7 cellular contexts compared by ENCODE assay signal in the genomic region with DNA sequence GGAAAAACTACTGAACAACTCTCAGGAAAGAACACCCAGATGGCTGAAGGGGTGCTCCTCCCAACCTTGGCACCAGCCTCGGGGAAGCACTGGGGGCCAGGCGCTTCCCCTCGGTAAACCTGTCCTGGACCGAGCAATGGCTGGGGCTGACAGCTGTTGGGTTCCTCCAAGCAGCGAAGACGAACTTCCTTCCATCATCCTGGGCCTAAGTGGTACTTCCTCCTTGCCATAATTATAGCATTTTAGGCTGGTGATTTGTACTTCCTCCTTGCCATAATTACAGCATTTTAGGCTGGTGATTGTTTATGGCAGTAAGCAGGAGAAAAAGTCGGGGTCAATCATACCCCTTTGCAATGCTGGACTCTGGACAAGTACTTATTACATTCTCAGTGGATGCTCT.
DNase-seq lines count a peak whose midpoint lies in the region.

No MANE protein-coding gene starts in this region.

- intact Hi-C loops in dendritic cell treated with granulocyte-macrophage colony-stimulating factor and Interleukin-4, amounts not matched to agents 40 ng/mL and 50 ng/mL, for 4 days (cut with micrococcal nuclease), result no loop called here

- H3K27me3 Mint-ChIP-seq in dendritic cell treated with granulocyte-macrophage colony-stimulating factor and Interleukin-4, amounts not matched to agents 40 ng/mL and 50 ng/mL, for 4 days, result peaks cover 1% of the 10 kb centered on the region

- H3K4me1 Mint-ChIP-seq in dendritic cell treated with granulocyte-macrophage colony-stimulating factor and Interleukin-4, amounts not matched to agents 40 ng/mL and 50 ng/mL, for 4 days (ENCODE audit: low read depth), result peaks cover 32% of the 10 kb centered on the region

- no peaks in the 10 kb centered on the region for H3K9me3 Mint-ChIP-seq in dendritic cell treated with granulocyte-macrophage colony-stimulating factor and Interleukin-4, amounts not matched to agents 40 ng/mL and 50 ng/mL, for 4 days

- H3K4me3 Mint-ChIP-seq in dendritic cell treated with granulocyte-macrophage colony-stimulating factor and Interleukin-4, amounts not matched to agents 40 ng/mL and 50 ng/mL, for 4 days, result no peak overlapping the region

- peak overlapping the region; percentile 62 for H3K27ac Mint-ChIP-seq in dendritic cell treated with granulocyte-macrophage colony-stimulating factor and Interleukin-4, amounts not matched to agents 40 ng/mL and 50 ng/mL, for 4 days

- DNase-seq in GDM1 (lab: John Stamatoyannopoulos, UW) (peak; percentile 65), NCI-H2227 (lab: John Stamatoyannopoulos, UW; ENCODE audit: unreplicated experiment) (peak; percentile 80), pons (ENCODE audit: low spot score) (peak; percentile 57), NCI-H82 treated with DMSO at 0.1 percent for 48 hours (lab: John Stamatoyannopoulos, UW; ENCODE audit: unreplicated experiment) (no peak), NCI-H1417 treated with DMSO at 0.1 percent for 48 hours (lab: John Stamatoyannopoulos, UW) (no peak), HuH-7.5 (ENCODE audit: low spot score) (no peak)

- peaks cover 40% of the 10 kb centered on the region for H3K36me3 Mint-ChIP-seq in dendritic cell treated with granulocyte-macrophage colony-stimulating factor and Interleukin-4, amounts not matched to agents 40 ng/mL and 50 ng/mL, for 4 days (ENCODE audit: low read depth)

Comparison
In these comparisons a context has a peak if more than half of its experiments do, and no peak if none do; other contexts are left out.
1. DNase-seq: peak in GDM1 (single experiment), NCI-H2227 (single experiment) and pons (single experiment); none in NCI-H82 treated with DMSO at 0.1 percent for 48 hours (single experiment), NCI-H1417 treated with DMSO at 0.1 percent for 48 hours (single experiment) and HuH-7.5 (single experiment).